Comparison of ENCODE assay signal across 8 cellular contexts in the genomic region with DNA sequence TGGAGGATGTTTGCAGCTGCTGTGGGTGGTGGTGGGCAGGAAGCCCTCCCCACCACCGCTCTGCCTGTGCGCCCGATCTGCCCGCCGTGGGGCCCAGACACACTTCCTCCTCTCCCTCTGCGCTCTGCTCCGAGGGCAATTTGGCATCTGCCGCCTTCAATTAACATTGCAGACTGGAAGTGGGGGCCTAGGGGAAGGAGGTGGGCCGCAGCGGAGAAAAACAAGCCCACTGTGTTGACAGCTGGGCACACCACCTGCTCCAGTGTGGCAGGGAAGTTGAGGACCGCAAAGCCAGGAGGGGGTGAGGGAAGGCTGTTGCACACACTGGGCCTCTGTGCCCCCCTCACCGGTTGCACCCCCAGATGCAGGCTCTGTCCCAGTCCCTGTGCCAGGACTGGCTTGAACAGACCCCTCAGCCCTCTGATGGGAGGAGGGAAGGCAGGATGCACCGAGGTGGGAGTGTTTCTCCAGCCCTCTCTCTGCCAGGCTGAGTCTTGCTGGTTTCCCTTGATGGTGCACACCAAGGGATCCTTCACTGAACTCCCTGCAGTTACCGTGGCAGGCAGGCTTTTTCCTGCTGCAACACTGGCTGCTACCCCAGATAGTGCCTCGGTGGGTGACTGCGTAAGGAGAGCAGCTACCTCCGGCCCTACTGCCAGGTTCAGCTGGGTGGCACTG.
DNase-seq lines count a peak whose midpoint lies in the region; ATAC-seq, FAIRE-seq and TF ChIP-seq lines count a peak whose summit lies in the region.

No MANE protein-coding gene starts in this region.

- no peaks in the 10 kb centered on the region for H3K9me2 ChIP-seq in hepatocyte (replicated peaks; ENCODE audit: insufficient read depth)

- H3K9ac ChIP-seq in colonic mucosa (ENCODE audit: low read depth in 2 of 2, low read length in 2 of 2), result peak overlapping the region in 1 of 2 donors; percentile 43

- no peaks in the 10 kb centered on the region for H3K27me3 ChIP-seq in colonic mucosa
- no peaks in the 10 kb centered on the region for H3K27me3 ChIP-seq in hepatocyte

- H3K27ac ChIP-seq in colonic mucosa, result no peak overlapping the region
- no peak overlapping the region for H3K27ac ChIP-seq in hepatocyte

- no peaks in the 10 kb centered on the region for H3K9me3 Mint-ChIP-seq in natural killer cell

- no peaks in the 10 kb centered on the region for H3K36me3 ChIP-seq in colonic mucosa
- no peaks in the 10 kb centered on the region for H3K36me3 ChIP-seq in hepatocyte (replicated peaks; ENCODE audit: insufficient read depth, low read depth)

- TF ChIP-seq CTCF in natural killer cell (IDR thresholded peaks at IDR 0.05), result no peak
- no peak for TF ChIP-seq CTCF in colonic mucosa (IDR thresholded peaks at IDR 0.05)
- TF ChIP-seq CTCF in hepatocyte (IDR thresholded peaks at IDR 0.05; ENCODE audit: poor library complexity), result no peak

- ATAC-seq in natural killer cell (peak; percentile 76 to 93 (median 77)), GM19351 (IDR thresholded peaks at IDR 0.05; ENCODE audit: unreplicated experiment) (no peak)

- H3K79me2 ChIP-seq in hepatocyte, result no peaks in the 10 kb centered on the region

- H2AFZ ChIP-seq in hepatocyte, result no peak overlapping the region

- H3K4me2 ChIP-seq in hepatocyte, result no peak overlapping the region

- H3K27me3 Mint-ChIP-seq in natural killer cell (ENCODE audit: low read depth in 2 of 2), result peaks cover 0 to 5% of the 10 kb centered on the region in 2 donors

- no peak for FAIRE-seq in HTR-8/SVneo (lab: Jason Lieb, UNC)

- WGBS in hepatocyte (ENCODE audit: low lambda C conversion rate, missing lambda C conversion rate), result 77% methylated on average over 17 of the region's 17 CpGs

- intact Hi-C loops in natural killer cell (cut with micrococcal nuclease) (no loop called here), colonic mucosa (cut with DNase I) (no loop called here)

- H3K4me3 Mint-ChIP-seq in natural killer cell, result peak overlapping the region; percentile 49

- H3K9me3 ChIP-seq in colonic mucosa (no peaks in the 10 kb centered on the region), hepatocyte (ENCODE audit: low read depth) (no peaks in the 10 kb centered on the region)

- peak overlapping the region; percentile 31 to 33 for H3K27ac Mint-ChIP-seq in natural killer cell

- peaks cover 24 to 42% of the 10 kb centered on the region in 2 donors for H3K4me1 Mint-ChIP-seq in natural killer cell

- H3K4me3 ChIP-seq in colonic mucosa, result no peak overlapping the region
- H3K4me3 ChIP-seq in hepatocyte, result no peak overlapping the region

- H3K4me1 ChIP-seq in colonic mucosa (no peaks in the 10 kb centered on the region), hepatocyte (ENCODE audit: insufficient read depth) (peaks cover 8% of the 10 kb centered on the region)

- H3K36me3 Mint-ChIP-seq in natural killer cell, result no peaks in the 10 kb centered on the region

- peak; percentile 78 for DNase-seq in COLO668 (lab: John Stamatoyannopoulos, UW; ENCODE audit: unreplicated experiment)
- peak; percentile 65 for DNase-seq in NCI-H345 (lab: John Stamatoyannopoulos, UW)
- DNase-seq in activated CD8-positive, alpha-beta memory T cell treated with anti-CD3 and anti-CD28 coated beads for 24 hours, result peak; percentile 76
- peak; percentile 37 for DNase-seq in natural killer cell
- DNase-seq in HTR-8/SVneo (ENCODE audit: insufficient read length, low spot score), result no peak
- no peak for DNase-seq in colonic mucosa
- no peak for DNase-seq in hepatocyte (ENCODE audit: low spot score)

- no peaks in the 10 kb centered on the region for H4K20me1 ChIP-seq in hepatocyte (ENCODE audit: insufficient read depth, poor library complexity, severe bottlenecking)

Comparison
In these comparisons a context has a peak if more than half of its experiments do, and no peak if none do; other contexts are left out.
1. DNase-seq: peak in COLO668 (single experiment), NCI-H345 (single experiment), activated CD8-positive, alpha-beta memory T cell treated with anti-CD3 and anti-CD28 coated beads for 24 hours (single experiment) and natural killer cell (single experiment); none in HTR-8/SVneo (single experiment), colonic mucosa (single experiment) and hepatocyte (single experiment).